ENCODE assay signal across 21 cellular contexts in the genomic region with DNA sequence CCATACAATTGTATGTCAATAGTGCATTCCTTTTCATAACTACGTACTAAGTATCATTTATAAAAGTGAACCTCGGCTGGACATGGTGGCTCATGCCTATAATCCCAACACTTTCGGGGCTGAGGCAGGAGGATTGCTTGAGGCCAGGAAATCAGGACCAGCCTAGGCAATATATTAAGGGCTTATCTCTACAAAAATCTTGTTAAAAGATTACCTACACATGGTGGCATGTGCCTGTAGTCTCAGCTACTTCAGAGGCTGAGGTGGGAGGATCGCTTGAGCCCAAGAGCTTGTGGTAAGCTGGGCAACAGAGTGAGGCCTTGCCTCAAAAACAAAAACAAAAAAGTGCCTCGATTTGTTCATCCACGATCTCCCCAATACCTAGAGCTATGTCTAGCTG.
DNase-seq lines count a peak whose midpoint lies in the region; ATAC-seq, FAIRE-seq and TF ChIP-seq lines count a peak whose summit lies in the region.
"Had no signal": no experiment of that assay in that cellular context is flagged by ENCODE, and none has a peak within 500 bp of the region (broad histone marks: within the 10 kb centered on the region; RNA-seq: fewer than 3 reads in every experiment).

No MANE protein-coding gene starts in this region.

- H3K27ac Mint-ChIP-seq in endodermal cell (no peak overlapping the region), nephron progenitor cell (no peak overlapping the region)
- H3K27ac Mint-ChIP-seq: CD4-positive, alpha-beta memory T cell; HFFc6 had no signal

- H3K9me3 Mint-ChIP-seq in endodermal cell = peaks cover 31% of the 10 kb centered on the region
- H3K9me3 Mint-ChIP-seq in nephron progenitor cell = peaks cover 32% of the 10 kb centered on the region

- H3K4me3 ChIP-seq in endodermal cell (ENCODE audit: low read length) (no peak overlapping the region), transverse colon (no peak overlapping the region), right lobe of liver (no peak overlapping the region)
- H3K4me3 ChIP-seq: HAP-1 had no signal

- no peak for TF ChIP-seq POLR2A in transverse colon (IDR thresholded peaks at IDR 0.05)
- no peak for TF ChIP-seq POLR2A in right lobe of liver (IDR thresholded peaks at IDR 0.05)

- H3K27me3 ChIP-seq in endodermal cell (ENCODE audit: control insufficient read depth, insufficient read depth, low read length, poor library complexity, severe bottlenecking) = no peaks in the 10 kb centered on the region
- no peaks in the 10 kb centered on the region for H3K27me3 ChIP-seq in transverse colon
- no peaks in the 10 kb centered on the region for H3K27me3 ChIP-seq in right lobe of liver

- no peak for ATAC-seq in sciatic nerve
- no peak for ATAC-seq in right lobe of liver

- H3K27me3 Mint-ChIP-seq in endodermal cell (ENCODE audit: insufficient read depth) = peaks cover 1% of the 10 kb centered on the region
- H3K27me3 Mint-ChIP-seq in nephron progenitor cell (ENCODE audit: low read depth, poor library complexity) = peaks cover 26% of the 10 kb centered on the region

- no peak overlapping the region for H3K4me3 Mint-ChIP-seq in endodermal cell
- H3K4me3 Mint-ChIP-seq in nephron progenitor cell = no peak overlapping the region
- H3K4me3 Mint-ChIP-seq: CD4-positive, alpha-beta memory T cell; HFFc6 had no signal

- H3K36me3 Mint-ChIP-seq in endodermal cell (ENCODE audit: low read depth) (peaks cover 9% of the 10 kb centered on the region), nephron progenitor cell (ENCODE audit: low read depth) (no peaks in the 10 kb centered on the region)
- H3K36me3 Mint-ChIP-seq: CD4-positive, alpha-beta memory T cell had no signal

- H3K27ac ChIP-seq in endodermal cell (ENCODE audit: low read depth, low read length) = no peak overlapping the region
- no peak overlapping the region for H3K27ac ChIP-seq in transverse colon
- H3K27ac ChIP-seq in right lobe of liver = no peak overlapping the region

- H3K36me3 ChIP-seq in endodermal cell (ENCODE audit: control insufficient read depth, insufficient read depth, low read length) (no peaks in the 10 kb centered on the region), transverse colon (no peaks in the 10 kb centered on the region), right lobe of liver (no peaks in the 10 kb centered on the region)
- H3K36me3 ChIP-seq: HAP-1 had no signal

- in situ Hi-C loops in transverse colon (cut with MboI; ENCODE audit: low pct_ligation_motif_present in 1 of 4, low pct_unique_long_range_greater_than_20kb in 1 of 4, low sequenced_read_pairs in 3 of 4) = no loop called here

- peak; percentile 71 for FAIRE-seq in urothelium cell line (lab: Jason Lieb, UNC)
- FAIRE-seq: GM12891, GM18507, H54 had no signal

- peaks cover 4% of the 10 kb centered on the region for H3K4me1 ChIP-seq in endodermal cell (ENCODE audit: control insufficient read depth, insufficient read depth, low read length)
- H3K4me1 ChIP-seq in transverse colon = no peaks in the 10 kb centered on the region
- H3K4me1 ChIP-seq in right lobe of liver = no peaks in the 10 kb centered on the region
- H3K4me1 ChIP-seq: HAP-1 had no signal

- TF ChIP-seq EP300 in transverse colon (IDR thresholded peaks at IDR 0.05; ENCODE audit: low read depth) = no peak

- H3K9ac ChIP-seq in endodermal cell (ENCODE audit: extremely low read depth, low read length, poor library complexity, severe bottlenecking) = no peak overlapping the region

- H3K4me1 Mint-ChIP-seq in endodermal cell (peaks cover 17% of the 10 kb centered on the region), nephron progenitor cell (peaks cover 13% of the 10 kb centered on the region)
- H3K4me1 Mint-ChIP-seq: CD4-positive, alpha-beta memory T cell had no signal

- DNase-seq in NCI-H82 treated with DMSO at 0.1 percent for 48 hours (lab: John Stamatoyannopoulos, UW; ENCODE audit: unreplicated experiment) (peak; percentile 94), endodermal cell (peak; percentile 18), sciatic nerve (ENCODE audit: low spot score) (peak; percentile 14), urothelium cell line (ENCODE audit: low spot score) (no peak), transverse colon (no peak), nephron progenitor cell (no peak), NCI-H1694 (lab: John Stamatoyannopoulos, UW) (no peak), right lobe of liver (no peak)
- DNase-seq: C1 segment of cervical spinal cord; Calu3; CD4-positive, alpha-beta memory T cell; COR-L47; DMS 273 treated with DMSO at 0.1 percent for 48 hours; DMS79; GF-D8; GOT3; HFFc6 had no signal

- WGBS in endodermal cell (ENCODE audit: insufficient coverage in 1 of 2, insufficient read length in 1 of 2), 2 experiments = 87 to 90% methylated on average over 5 to 6 of the region's 6 CpGs
- 77 to 87% methylated on average over 4 to 6 of the region's 6 CpGs for WGBS in transverse colon (ENCODE audit: low coverage in 1 of 2), 2 donors
- WGBS in right lobe of liver (ENCODE audit: insufficient coverage, low coverage, low lambda C conversion rate, missing lambda C conversion rate) = 77% methylated on average over 5 of the region's 6 CpGs

- intact Hi-C loops in sciatic nerve (cut with DNase I) (no loop called here), transverse colon (cut with DNase I; ENCODE audit: low total_unique reads) (no loop called here), right lobe of liver (cut with DNase I) (no loop called here)

- H3K9me3 ChIP-seq in endodermal cell (ENCODE audit: control insufficient read depth, low read length) (peaks cover 24% of the 10 kb centered on the region), transverse colon (no peaks in the 10 kb centered on the region), right lobe of liver (no peaks in the 10 kb centered on the region)

- TF ChIP-seq CTCF in endodermal cell (conservative IDR thresholded peaks at IDR 0.05) = no peak
- TF ChIP-seq CTCF in transverse colon (IDR thresholded peaks at IDR 0.05) = no peak
- no peak for TF ChIP-seq CTCF in nephron progenitor cell (IDR thresholded peaks at IDR 0.05)
- TF ChIP-seq CTCF in right lobe of liver (IDR thresholded peaks at IDR 0.05) = no peak

Comparison
In these comparisons a context has a peak if more than half of its experiments do, and no peak if none do; other contexts are left out.
1. DNase-seq: peak in NCI-H82 treated with DMSO at 0.1 percent for 48 hours (single experiment), endodermal cell (single experiment) and sciatic nerve (single experiment); none in urothelium cell line (single experiment), transverse colon (single experiment), nephron progenitor cell (single experiment), NCI-H1694 (single experiment) and right lobe of liver (0 of 3).